Comparison of ENCODE assay signal across 8 cellular contexts in the genomic region with DNA sequence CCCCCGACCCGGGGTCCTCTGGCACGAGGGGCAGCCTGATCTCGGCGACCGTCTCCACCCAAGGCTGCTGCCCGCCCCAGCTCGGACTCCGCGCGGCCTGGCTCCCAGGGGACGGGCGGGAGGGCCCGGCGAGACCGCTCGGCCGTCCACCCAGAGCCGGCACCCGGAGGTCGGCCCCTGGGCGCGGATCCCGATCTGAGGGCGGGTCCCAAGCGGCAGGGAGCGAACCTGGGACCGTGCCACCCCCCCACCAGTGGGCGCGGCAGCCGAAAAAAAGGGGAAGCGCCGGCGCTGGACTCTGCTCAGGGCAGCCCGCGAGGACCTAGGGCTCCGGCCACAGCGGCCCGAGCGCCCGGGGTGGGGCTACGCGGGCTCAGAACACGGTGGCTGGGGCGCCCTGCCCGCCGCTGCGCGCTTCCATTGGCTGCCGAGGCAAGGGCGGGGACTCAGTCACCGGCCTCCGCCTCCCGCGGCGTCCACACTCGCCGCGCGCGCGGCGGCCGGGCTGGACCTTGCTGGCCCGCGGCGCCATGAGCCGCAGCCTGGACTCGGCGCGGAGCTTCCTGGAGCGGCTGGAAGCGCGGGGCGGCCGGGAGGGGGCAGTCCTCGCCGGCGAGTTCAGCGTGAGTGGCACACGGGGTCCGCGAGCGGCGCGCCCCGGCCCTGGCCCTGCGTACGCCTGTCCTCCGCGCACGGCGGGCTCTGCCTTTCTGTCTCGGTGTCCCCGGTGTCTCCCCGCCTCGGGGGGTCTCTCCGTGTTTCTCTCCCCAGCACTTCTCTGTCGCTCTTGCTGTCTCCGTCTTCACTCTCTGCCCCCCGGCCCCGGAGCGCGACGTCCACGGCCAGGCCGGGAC. TPM values are rescaled to one million over a fixed set of nuclear protein-coding genes. Genes with fewer than 3 reads are reported as not detected.
DNase-seq lines count a peak whose midpoint lies in the region; ATAC-seq and TF ChIP-seq lines count a peak whose summit lies in the region.

A gene with protein sequence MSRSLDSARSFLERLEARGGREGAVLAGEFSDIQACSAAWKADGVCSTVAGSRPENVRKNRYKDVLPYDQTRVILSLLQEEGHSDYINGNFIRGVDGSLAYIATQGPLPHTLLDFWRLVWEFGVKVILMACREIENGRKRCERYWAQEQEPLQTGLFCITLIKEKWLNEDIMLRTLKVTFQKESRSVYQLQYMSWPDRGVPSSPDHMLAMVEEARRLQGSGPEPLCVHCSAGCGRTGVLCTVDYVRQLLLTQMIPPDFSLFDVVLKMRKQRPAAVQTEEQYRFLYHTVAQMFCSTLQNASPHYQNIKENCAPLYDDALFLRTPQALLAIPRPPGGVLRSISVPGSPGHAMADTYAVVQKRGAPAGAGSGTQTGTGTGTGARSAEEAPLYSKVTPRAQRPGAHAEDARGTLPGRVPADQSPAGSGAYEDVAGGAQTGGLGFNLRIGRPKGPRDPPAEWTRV (plus strand): TSS at position 479 of the 854 bp plus-strand sequence. CDS start 52 bp downstream, at position 531.

- H3K4me3 ChIP-seq in RWPE2 (ENCODE audit: severe bottlenecking) (peak within 1 kb of the TSS; percentile 48), gastroesophageal sphincter (peak within 1 kb of the TSS; percentile 70 to 77), neuron (ENCODE audit: low read length) (peak within 1 kb of the TSS; percentile 62), upper lobe of left lung (peak within 1 kb of the TSS; percentile 69 to 83 (median 76))

- H3K4me1 ChIP-seq in ES-I3 (ENCODE audit: insufficient read depth, low read length) (no peaks in the 10 kb centered on the region), RWPE2 (ENCODE audit: insufficient read depth, poor library complexity, severe bottlenecking) (peaks cover 5% of the 10 kb centered on the region), gastroesophageal sphincter (peaks cover 0 to 30% (median 18%) of the 10 kb centered on the region in 3 donors), neuron (ENCODE audit: insufficient read depth, low read length) (peaks cover 31% of the 10 kb centered on the region), upper lobe of left lung (peaks cover 19 to 47% (median 35%) of the 10 kb centered on the region in 4 donors)

- no peak for TF ChIP-seq EP300 in gastroesophageal sphincter (IDR thresholded peaks at IDR 0.05)
- no peak for TF ChIP-seq EP300 in upper lobe of left lung (IDR thresholded peaks at IDR 0.05)

- peaks cover 1% of the 10 kb centered on the region for H3K9me3 Mint-ChIP-seq in activated naive CD4-positive, alpha-beta T cell treated with anti-CD3 and anti-CD28 coated beads, Interleukin-2, amount 10 ng/mL, durations not matched to agents 7 days and 5 days

- H3K9ac ChIP-seq in ES-I3 (ENCODE audit: low read depth, low read length), result peak within 1 kb of the TSS; percentile 83

- peak; percentile 49 for TF ChIP-seq CTCF in RWPE2 (IDR thresholded peaks at IDR 0.05; ENCODE audit: poor library complexity, severe bottlenecking)
- TF ChIP-seq CTCF in gastroesophageal sphincter (IDR thresholded peaks at IDR 0.05), result peak in 3 of 4 experiments; percentile 70 to 77 (median 72)
- peak; percentile 52 to 91 (median 84) for TF ChIP-seq CTCF in upper lobe of left lung (IDR thresholded peaks at IDR 0.05)

- peak within 1 kb of the TSS; percentile 91 for H2AFZ ChIP-seq in neuron (ENCODE audit: low read depth, low read length)

- H3K4me3 Mint-ChIP-seq in activated naive CD4-positive, alpha-beta T cell treated with anti-CD3 and anti-CD28 coated beads, Interleukin-2, amount 10 ng/mL, durations not matched to agents 7 days and 5 days, result peak within 1 kb of the TSS; percentile 74

- peaks cover 13% of the 10 kb centered on the region for H3K4me1 Mint-ChIP-seq in activated naive CD4-positive, alpha-beta T cell treated with anti-CD3 and anti-CD28 coated beads, Interleukin-2, amount 10 ng/mL, durations not matched to agents 7 days and 5 days

- H3K9me3 ChIP-seq in ES-I3 (ENCODE audit: control insufficient read depth, insufficient read depth, low read length) (no peaks in the 10 kb centered on the region), RWPE2 (ENCODE audit: severe bottlenecking) (no peaks in the 10 kb centered on the region), gastroesophageal sphincter (no peaks in the 10 kb centered on the region), neuron (ENCODE audit: low read length) (no peaks in the 10 kb centered on the region), upper lobe of left lung (no peaks in the 10 kb centered on the region)

- DNase-seq in HuH-7.5 (ENCODE audit: low spot score), result peak; percentile 86
- DNase-seq in RWPE2 (ENCODE audit: low spot score), result no peak
- peak; percentile 76 for DNase-seq in activated naive CD4-positive, alpha-beta T cell treated with anti-CD3 and anti-CD28 coated beads, Interleukin-2, amount 10 ng/mL, durations not matched to agents 7 days and 5 days
- peak; percentile 96 to 98 for DNase-seq in upper lobe of left lung

- H3K27ac ChIP-seq in RWPE2 (ENCODE audit: poor library complexity, severe bottlenecking), result no peak within 1 kb of the TSS
- peak within 1 kb of the TSS; percentile 49 to 91 (median 88) for H3K27ac ChIP-seq in gastroesophageal sphincter
- H3K27ac ChIP-seq in upper lobe of left lung, result peak within 1 kb of the TSS; percentile 85 to 90 (median 88)

- H3K27me3 Mint-ChIP-seq in activated naive CD4-positive, alpha-beta T cell treated with anti-CD3 and anti-CD28 coated beads, Interleukin-2, amount 10 ng/mL, durations not matched to agents 7 days and 5 days, result peaks cover 21% of the 10 kb centered on the region

- no CpG with 5 or more reads among the region's 107 CpGs for WGBS in gastroesophageal sphincter (ENCODE audit: low coverage in 1 of 2), 2 donors
- WGBS in upper lobe of left lung, 2 donors, result 0 to 1% methylated on average over 22 to 39 of the region's 107 CpGs

- CTCF ChIA-PET in activated naive CD4-positive, alpha-beta T cell treated with anti-CD3 and anti-CD28 coated beads, Interleukin-2, amount 10 ng/mL, durations not matched to agents 7 days and 5 days (lab: Charles Lee), result interaction anchor here (1.3 kb wide), 1 partner anchor 9 kb away, joined by 4 read pairs; no protein-coding TSS in a partner anchor

- H3K27me3 ChIP-seq in RWPE2 (ENCODE audit: insufficient read depth, poor library complexity, severe bottlenecking) (no peaks in the 10 kb centered on the region), gastroesophageal sphincter (no peaks in the 10 kb centered on the region), neuron (ENCODE audit: insufficient read depth, low read length) (no peaks in the 10 kb centered on the region), upper lobe of left lung (no peaks in the 10 kb centered on the region)

- ATAC-seq in GM21576 (IDR thresholded peaks at IDR 0.05; ENCODE audit: unreplicated experiment), result peak; percentile 77
- ATAC-seq in RWPE2 (ENCODE audit: low read depth), result peak; percentile 96
- peak; percentile 98 for ATAC-seq in gastroesophageal sphincter
- peak; percentile 97 to 98 for ATAC-seq in upper lobe of left lung (ENCODE audit: low FRiP score in 2 of 2)

- H3K36me3 Mint-ChIP-seq in activated naive CD4-positive, alpha-beta T cell treated with anti-CD3 and anti-CD28 coated beads, Interleukin-2, amount 10 ng/mL, durations not matched to agents 7 days and 5 days, result peaks cover 1% of the 10 kb centered on the region

- H3K36me3 ChIP-seq in ES-I3 (ENCODE audit: insufficient read depth, low read length) (no peaks in the 10 kb centered on the region), RWPE2 (ENCODE audit: low read depth) (no peaks in the 10 kb centered on the region), gastroesophageal sphincter (no peaks in the 10 kb centered on the region), neuron (ENCODE audit: insufficient read depth, low read length) (no peaks in the 10 kb centered on the region), upper lobe of left lung (no peaks in the 10 kb centered on the region)

- no peak within 1 kb of the TSS for H3K27ac Mint-ChIP-seq in activated naive CD4-positive, alpha-beta T cell treated with anti-CD3 and anti-CD28 coated beads, Interleukin-2, amount 10 ng/mL, durations not matched to agents 7 days and 5 days

- TF ChIP-seq POLR2A in gastroesophageal sphincter (IDR thresholded peaks at IDR 0.05) (peak; percentile 91 to 96), upper lobe of left lung (IDR thresholded peaks at IDR 0.05) (peak in 3 of 4 donors; percentile 73 to 94 (median 76))

RNA-seq across cellular contexts. Expression of the gene that starts here (rescaled TPM):
- 10 to 100 TPM; 34.6 to 53.8 (median 39.1) TPM for total RNA-seq in gastroesophageal sphincter
- total RNA-seq in upper lobe of left lung, result 100 to 1,000 TPM in 2 of 6 donors, 10 to 100 TPM in 4; 59.0 to 156 (median 89.4) TPM
